11 cellular contexts compared by ENCODE assay signal in genomic region chr9:137429974-137430722, GRCh38. TPM values are rescaled to one million over a fixed set of nuclear protein-coding genes. Genes with fewer than 3 reads are reported as not detected.
DNase-seq lines count a peak whose midpoint lies in the region; ATAC-seq and TF ChIP-seq lines count a peak whose summit lies in the region.
"Had no signal": no experiment of that assay in that cellular context is flagged by ENCODE, and none has a peak within 500 bp of the region (broad histone marks: within the 10 kb centered on the region; RNA-seq: fewer than 3 reads in every experiment).

No MANE protein-coding gene starts in this region.

- H3K4me1 ChIP-seq in left ventricle myocardium inferior = peaks cover 10% of the 10 kb centered on the region

- intact Hi-C loops in left cardiac atrium (cut with DNase I) (no loop called here), left ventricle myocardium inferior (cut with micrococcal nuclease) (no loop called here)

- no peak overlapping the region for H3K4me3 ChIP-seq in left ventricle myocardium inferior
- H3K4me3 ChIP-seq: PC-9 had no signal

- no peak for ATAC-seq in left cardiac atrium
- ATAC-seq in HG03039 (IDR thresholded peaks at IDR 0.05; ENCODE audit: unreplicated experiment) = no peak
- ATAC-seq in HG03565 (IDR thresholded peaks at IDR 0.05; ENCODE audit: unreplicated experiment) = no peak
- ATAC-seq in GM21390 (IDR thresholded peaks at IDR 0.05; ENCODE audit: unreplicated experiment) = no peak
- ATAC-seq: activated CD4-positive, alpha-beta T cell treated with anti-CD3 and anti-CD28 coated beads for 36 hours had no signal

- DNase-seq in left cardiac atrium (peak; percentile 19), left ventricle myocardium inferior (no peak), NCI-H345 (lab: John Stamatoyannopoulos, UW) (peak; percentile 78), germinal center (ENCODE audit: low spot score) (peak; percentile 67)
- no peak for DNase-seq in stimulated activated CD4-positive, alpha-beta T cell treated with anti-CD3 and anti-CD28 coated beads, Interleukin-1b, Interleukin-23, amount 100 ng/mL, for 48 hours
- DNase-seq: activated CD4-positive, alpha-beta T cell treated with anti-CD3 and anti-CD28 coated beads for 36 hours; occipital lobe; PC-9 had no signal

- TF ChIP-seq CTCF in left ventricle myocardium inferior (IDR thresholded peaks at IDR 0.05; ENCODE audit: borderline replicate concordance) = no peak

- no peak overlapping the region for H3K27ac ChIP-seq in left ventricle myocardium inferior (replicated peaks)
- H3K27ac ChIP-seq: PC-9 had no signal

- no peaks in the 10 kb centered on the region for H3K27me3 ChIP-seq in left ventricle myocardium inferior (ENCODE audit: low read depth)

- H3K9me3 ChIP-seq in left ventricle myocardium inferior (replicated peaks) = no peaks in the 10 kb centered on the region

- no peaks in the 10 kb centered on the region for H3K36me3 ChIP-seq in left ventricle myocardium inferior

RNA-seq across cellular contexts. Expression of gene NOXA1, which starts 7.0 kb away (rescaled TPM):
- total RNA-seq in left cardiac atrium = 1 to 10 TPM; 2.5 to 5.3 TPM
- total RNA-seq in left ventricle myocardium inferior = 2.0 TPM

RNA-seq across cellular contexts. Expression of gene EXD3, which starts 7.2 kb away (rescaled TPM):
- total RNA-seq in left cardiac atrium (10 to 100 TPM in 1 of 2 donors, 1 to 10 TPM in 1; 8.0 to 11.7 TPM), left ventricle myocardium inferior (9.2 TPM)

RNA-seq across cellular contexts. Expression of gene ENTPD8, which starts 11.0 kb away (rescaled TPM):
- not detected for total RNA-seq in left cardiac atrium
- total RNA-seq in left ventricle myocardium inferior = not detected
- total RNA-seq: activated CD4-positive, alpha-beta T cell treated with anti-CD3 and anti-CD28 coated beads for 36 hours had no signal

RNA-seq across cellular contexts. Expression of gene NSMF, which starts 29.0 kb away (rescaled TPM):
- total RNA-seq in left cardiac atrium (10 to 100 TPM; 20.5 to 25.1 TPM), left ventricle myocardium inferior (9.8 TPM)

Comparison
In these comparisons a context has a peak if more than half of its experiments do, and no peak if none do; other contexts are left out.
1. DNase-seq: peak in left cardiac atrium (single experiment), NCI-H345 (single experiment) and germinal center (single experiment); none in left ventricle myocardium inferior (single experiment) and stimulated activated CD4-positive, alpha-beta T cell treated with anti-CD3 and anti-CD28 coated beads, Interleukin-1b, Interleukin-23, amount 100 ng/mL, for 48 hours (single experiment).